8 cellular contexts compared by ENCODE assay signal in genomic region chr19:50046649-50047503, GRCh38. TPM values are rescaled to one million over a fixed set of nuclear protein-coding genes. Genes with fewer than 3 reads are reported as not detected.
DNase-seq lines count a peak whose midpoint lies in the region; ATAC-seq and TF ChIP-seq lines count a peak whose summit lies in the region.

No MANE protein-coding gene starts in this region.

- H2AFZ ChIP-seq in hepatocyte: no peak overlapping the region

- no peak overlapping the region for H3K4me2 ChIP-seq in hepatocyte

- H3K9me3 ChIP-seq in NT2/D1 (ENCODE audit: insufficient read depth, low read length): peaks cover 48% of the 10 kb centered on the region
- peaks cover 30% of the 10 kb centered on the region for H3K9me3 ChIP-seq in hepatocyte (ENCODE audit: low read depth)

- H4K20me1 ChIP-seq in hepatocyte (ENCODE audit: insufficient read depth, poor library complexity, severe bottlenecking): no peaks in the 10 kb centered on the region

- no peak overlapping the region for H3K4me3 ChIP-seq in NT2/D1 (ENCODE audit: insufficient read length, low read depth)
- no peak overlapping the region for H3K4me3 ChIP-seq in hepatocyte

- peak; percentile 9 for TF ChIP-seq CTCF in hepatocyte (IDR thresholded peaks at IDR 0.05; ENCODE audit: poor library complexity)

- no peaks in the 10 kb centered on the region for H3K79me2 ChIP-seq in hepatocyte

- ATAC-seq in GM21529 (IDR thresholded peaks at IDR 0.05; ENCODE audit: unreplicated experiment) (no peak), HG02763 (IDR thresholded peaks at IDR 0.05; ENCODE audit: unreplicated experiment) (no peak)

- no peaks in the 10 kb centered on the region for H3K9me2 ChIP-seq in hepatocyte (replicated peaks; ENCODE audit: insufficient read depth)

- no peak overlapping the region for H3K9ac ChIP-seq in NT2/D1 (ENCODE audit: insufficient read length, low read depth)

- no peak overlapping the region for H3K27ac ChIP-seq in hepatocyte

- peaks cover 68% of the 10 kb centered on the region for H3K36me3 ChIP-seq in NT2/D1 (ENCODE audit: insufficient read depth, insufficient read length, low read length)
- H3K36me3 ChIP-seq in hepatocyte (replicated peaks; ENCODE audit: insufficient read depth, low read depth): peaks cover 4% of the 10 kb centered on the region

- H3K4me1 ChIP-seq in NT2/D1 (ENCODE audit: insufficient read depth, insufficient read length) (peaks cover 2% of the 10 kb centered on the region), hepatocyte (ENCODE audit: insufficient read depth) (no peaks in the 10 kb centered on the region)

- H3K27me3 ChIP-seq in NT2/D1 (ENCODE audit: insufficient read depth, insufficient read length) (no peaks in the 10 kb centered on the region), hepatocyte (no peaks in the 10 kb centered on the region)

- 97% methylated on average over 14 of the region's 14 CpGs for WGBS in hepatocyte (ENCODE audit: low lambda C conversion rate, missing lambda C conversion rate)

- DNase-seq in GDM1 (lab: John Stamatoyannopoulos, UW) (peak; percentile 26), NT2/D1 (ENCODE audit: low read depth, low spot score) (peak; percentile 33), hepatocyte (ENCODE audit: low spot score) (no peak), NOMO-1 (lab: John Stamatoyannopoulos, UW; ENCODE audit: unreplicated experiment in 2 of 2) (no peak)
- peak; percentile 66 for DNase-seq in activated naive CD4-positive, alpha-beta T cell treated with Interleukin-2 at 50 U/mL for 16 hours
- DNase-seq in stimulated activated CD4-positive, alpha-beta T cell treated with anti-CD3 and anti-CD28 coated beads, Interleukin-1b, Interleukin-23, amount 100 ng/mL, for 4 hours (ENCODE audit: low read depth in 2 of 2): peak; percentile 47 to 48

RNA-seq across cellular contexts. Expression of gene ZNF473, which starts 21.1 kb away (rescaled TPM):
- total RNA-seq in hepatocyte: 5.3 and 8.0 TPM in 2 replicates
- polyA plus RNA-seq in hepatocyte: 2.5 and 4.4 TPM in 2 replicates

RNA-seq across cellular contexts. Expression of gene VRK3, which starts 21.7 kb away (rescaled TPM):
- 36.7 and 39.7 TPM in 2 replicates for total RNA-seq in hepatocyte
- polyA plus RNA-seq in hepatocyte: 41.8 and 42.3 TPM in 2 replicates

Comparison
In these comparisons a context has a peak if more than half of its experiments do, and no peak if none do; other contexts are left out.
1. DNase-seq: peak in GDM1 (single experiment), NT2/D1 (single experiment), activated naive CD4-positive, alpha-beta T cell treated with Interleukin-2 at 50 U/mL for 16 hours (single experiment) and stimulated activated CD4-positive, alpha-beta T cell treated with anti-CD3 and anti-CD28 coated beads, Interleukin-1b, Interleukin-23, amount 100 ng/mL, for 4 hours (2 of 2); none in hepatocyte (single experiment) and NOMO-1 (0 of 2).